ENCODE assay signal across 14 cellular contexts in genomic region chr14:38042356-38042755, GRCh38.
DNase-seq lines count a peak whose midpoint lies in the region; ATAC-seq, FAIRE-seq and TF ChIP-seq lines count a peak whose summit lies in the region.
"Had no signal": no experiment of that assay in that cellular context is flagged by ENCODE, and none has a peak within 500 bp of the region (broad histone marks: within the 10 kb centered on the region; RNA-seq: fewer than 3 reads in every experiment).

No MANE protein-coding gene starts in this region.

- peaks cover 8% of the 10 kb centered on the region for H3K4me1 Mint-ChIP-seq in CD8-positive, alpha-beta T cell (ENCODE audit: low read depth)

- peak; percentile 75 for DNase-seq in GM04503 (ENCODE audit: low read depth)
- peak; percentile 39 to 40 for DNase-seq in SJSA1 (ENCODE audit: low read depth in 1 of 2, low spot score in 2 of 2)
- peak; percentile 84 for DNase-seq in fibroblast of villous mesenchyme (ENCODE audit: low read depth)
- no peak for DNase-seq in D721Med (ENCODE audit: insufficient read length, low spot score)
- DNase-seq in D341Med (ENCODE audit: low spot score): no peak
- no peak for DNase-seq in CD8-positive, alpha-beta T cell
- DNase-seq in hypothalamus (lab: John Stamatoyannopoulos, UW): no peak
- DNase-seq: activated T-cell treated with anti-CD3 and anti-CD28 coated beads, Interleukin-2, amount 50 U/mL, for 24 hours; central memory CD4-positive, alpha-beta T cell; foreskin melanocyte had no signal

- H3K9me3 ChIP-seq in SJSA1 (replicated peaks): no peaks in the 10 kb centered on the region
- no peaks in the 10 kb centered on the region for H3K9me3 ChIP-seq in skeletal muscle satellite cell (replicated peaks; ENCODE audit: low read length)
- no peaks in the 10 kb centered on the region for H3K9me3 ChIP-seq in CD8-positive, alpha-beta T cell (ENCODE audit: low read length)

- H3K27ac ChIP-seq in SJSA1: no peak overlapping the region
- H3K27ac ChIP-seq in CD8-positive, alpha-beta T cell (ENCODE audit: low read depth, low read length): no peak overlapping the region

- H3K9me3 Mint-ChIP-seq in CD8-positive, alpha-beta T cell: no peaks in the 10 kb centered on the region
- H3K9me3 Mint-ChIP-seq: activated T-cell treated with anti-CD3 and anti-CD28 coated beads, Interleukin-2, amount 50 U/mL, for 24 hours had no signal

- ATAC-seq in CD8-positive, alpha-beta T cell: no peak
- ATAC-seq: K562 had no signal

- no peaks in the 10 kb centered on the region for H3K27me3 Mint-ChIP-seq in CD8-positive, alpha-beta T cell (ENCODE audit: low read depth)
- H3K27me3 Mint-ChIP-seq: activated T-cell treated with anti-CD3 and anti-CD28 coated beads, Interleukin-2, amount 50 U/mL, for 24 hours; stimulated activated naive CD8-positive, alpha-beta T cell treated with anti-CD3 and anti-CD28 coated beads, Interleukin-15, Interleukin-2, amounts not matched to agents 100 ng/mL and 50 ng/mL, for 24 hours had no signal

- peak overlapping the region; percentile 17 for H3K9ac ChIP-seq in skeletal muscle satellite cell (ENCODE audit: low read depth, low read length)

- H3K4me3 Mint-ChIP-seq in CD8-positive, alpha-beta T cell: no peak overlapping the region
- H3K4me3 Mint-ChIP-seq: activated T-cell treated with anti-CD3 and anti-CD28 coated beads, Interleukin-2, amount 50 U/mL, for 24 hours; stimulated activated naive CD8-positive, alpha-beta T cell treated with anti-CD3 and anti-CD28 coated beads, Interleukin-15, Interleukin-2, amounts not matched to agents 100 ng/mL and 50 ng/mL, for 24 hours had no signal

- POLR2A ChIA-PET in CD8-positive, alpha-beta T cell (lab: Charles Lee): no interaction called here

- no peaks in the 10 kb centered on the region for H3K36me3 ChIP-seq in SJSA1
- no peaks in the 10 kb centered on the region for H3K36me3 ChIP-seq in skeletal muscle satellite cell (ENCODE audit: insufficient read depth, low read length)
- no peaks in the 10 kb centered on the region for H3K36me3 ChIP-seq in CD8-positive, alpha-beta T cell (ENCODE audit: insufficient read depth, low read length)

- H3K36me3 Mint-ChIP-seq in CD8-positive, alpha-beta T cell: no peaks in the 10 kb centered on the region

- no peak overlapping the region for H3K4me3 ChIP-seq in SJSA1
- no peak overlapping the region for H3K4me3 ChIP-seq in fibroblast of villous mesenchyme (ENCODE audit: low read depth, low read length)
- H3K4me3 ChIP-seq in skeletal muscle satellite cell (ENCODE audit: low read length): no peak overlapping the region
- no peak overlapping the region for H3K4me3 ChIP-seq in CD8-positive, alpha-beta T cell (ENCODE audit: low read depth, low read length)
- H3K4me3 ChIP-seq: K562 had no signal

- peak overlapping the region; percentile 22 for H3K4me2 ChIP-seq in skeletal muscle satellite cell (ENCODE audit: low read length)

- H3K4me1 ChIP-seq in SJSA1 (replicated peaks) (no peaks in the 10 kb centered on the region), skeletal muscle satellite cell (ENCODE audit: control insufficient read depth, insufficient read depth, low read length) (peaks cover 12% of the 10 kb centered on the region)
- peaks cover 10% of the 10 kb centered on the region for H3K4me1 ChIP-seq in CD8-positive, alpha-beta T cell (ENCODE audit: insufficient read depth, low read length)

- intact Hi-C loops in CD8-positive, alpha-beta T cell (cut with DNase I, micrococcal nuclease): loop anchor here in 1 of 2 experiments (10.0 kb wide), 1 partner anchor 52 kb away; no protein-coding TSS in a partner anchor

- H3K27me3 ChIP-seq in SJSA1 (replicated peaks): no peaks in the 10 kb centered on the region
- no peaks in the 10 kb centered on the region for H3K27me3 ChIP-seq in skeletal muscle satellite cell (ENCODE audit: control insufficient read depth, insufficient read depth, low read length)
- no peaks in the 10 kb centered on the region for H3K27me3 ChIP-seq in CD8-positive, alpha-beta T cell (ENCODE audit: insufficient read depth, low read length)

- CTCF ChIA-PET in CD8-positive, alpha-beta T cell (lab: Charles Lee): no interaction called here

- no peak for TF ChIP-seq CTCF in fibroblast of villous mesenchyme (IDR thresholded peaks at IDR 0.05; ENCODE audit: insufficient read depth, low read depth, low read length)
- TF ChIP-seq CTCF in D721Med (IDR thresholded peaks at IDR 0.05; ENCODE audit: insufficient read depth, missing control alignments): no peak
- no peak for TF ChIP-seq CTCF in CD8-positive, alpha-beta T cell (IDR thresholded peaks at IDR 0.05)

- H3K27ac Mint-ChIP-seq in CD8-positive, alpha-beta T cell: no peak overlapping the region
- H3K27ac Mint-ChIP-seq: activated T-cell treated with anti-CD3 and anti-CD28 coated beads, Interleukin-2, amount 50 U/mL, for 24 hours; stimulated activated naive CD8-positive, alpha-beta T cell treated with anti-CD3 and anti-CD28 coated beads, Interleukin-15, Interleukin-2, amounts not matched to agents 100 ng/mL and 50 ng/mL, for 24 hours had no signal

- FAIRE-seq in D721Med (lab: Jason Lieb, UNC): no peak
- FAIRE-seq: K562, TTC549 had no signal

Comparison
In these comparisons a context has a peak if more than half of its experiments do, and no peak if none do; other contexts are left out.
1. DNase-seq: peak in GM04503 (single experiment), SJSA1 (2 of 2) and fibroblast of villous mesenchyme (single experiment); none in D721Med (single experiment), D341Med (single experiment), CD8-positive, alpha-beta T cell (0 of 7) and hypothalamus (0 of 51).